ENCODE assay signal across 9 cellular contexts in genomic region chr19:5172859-5173577, GRCh38.
DNase-seq lines count a peak whose midpoint lies in the region; ATAC-seq and TF ChIP-seq lines count a peak whose summit lies in the region.
"Had no signal": no experiment of that assay in that cellular context is flagged by ENCODE, and none has a peak within 500 bp of the region (broad histone marks: within the 10 kb centered on the region; RNA-seq: fewer than 3 reads in every experiment).

No MANE protein-coding gene starts in this region.

- H3K9me3 Mint-ChIP-seq in Calu3 (ENCODE audit: low read depth, unreplicated experiment) (peaks cover 6% of the 10 kb centered on the region), neural crest cell (peaks cover 3% of the 10 kb centered on the region)

- H3K4me1 ChIP-seq in upper lobe of right lung, result no peaks in the 10 kb centered on the region

- H3K9me3 ChIP-seq in upper lobe of right lung, result no peaks in the 10 kb centered on the region

- H3K4me3 Mint-ChIP-seq in Calu3 (ENCODE audit: low read depth, unreplicated experiment) (no peak overlapping the region), neural crest cell (no peak overlapping the region)

- DNase-seq in Calu3 (peak; percentile 63), NCI-H226 (peak; percentile 93), dedifferentiated amniotic fluid mesenchymal stem cell (ENCODE audit: extremely low spot score) (peak; percentile 98), neural crest cell (ENCODE audit: low read depth, low spot score) (no peak), upper lobe of right lung (no peak), DMS153 (lab: John Stamatoyannopoulos, UW) (no peak), NCI-H748 treated with DMSO at 0.1 percent for 48 hours (lab: John Stamatoyannopoulos, UW) (no peak)

- intact Hi-C loops in Calu3 (cut with micrococcal nuclease; ENCODE audit: unreplicated experiment) (no loop called here), upper lobe of right lung (cut with DNase I) (no loop called here)

- H3K4me1 Mint-ChIP-seq in Calu3 (ENCODE audit: low read depth, unreplicated experiment) (peaks cover 23% of the 10 kb centered on the region), neural crest cell (peaks cover 15% of the 10 kb centered on the region)

- no peaks in the 10 kb centered on the region for H3K36me3 ChIP-seq in upper lobe of right lung

- H3K27me3 ChIP-seq in upper lobe of right lung, result no peaks in the 10 kb centered on the region

- no peak overlapping the region for H3K27ac ChIP-seq in upper lobe of right lung

- CTCF ChIA-PET in Calu3 (lab: Charles Lee), result interaction anchor here (0.6 to 0.9 kb wide), 2 partner anchors 24 to 80 kb away, joined by 3 to 5 read pairs; no protein-coding TSS in a partner anchor

- H3K27me3 Mint-ChIP-seq in Calu3 (ENCODE audit: unreplicated experiment) (no peaks in the 10 kb centered on the region), neural crest cell (ENCODE audit: low read depth) (no peaks in the 10 kb centered on the region)

- H3K27ac Mint-ChIP-seq in Calu3 (ENCODE audit: unreplicated experiment) (no peak overlapping the region), neural crest cell (ENCODE audit: unreplicated experiment) (peak overlapping the region; percentile 50)

- TF ChIP-seq CTCF in Calu3 (IDR thresholded peaks at IDR 0.05; ENCODE audit: unreplicated experiment) (no peak), neural crest cell (conservative IDR thresholded peaks at IDR 0.05) (no peak), upper lobe of right lung (IDR thresholded peaks at IDR 0.05) (no peak)

- H3K4me3 ChIP-seq in upper lobe of right lung, result no peak overlapping the region

- ATAC-seq in upper lobe of right lung (no peak), HG03521 (IDR thresholded peaks at IDR 0.05; ENCODE audit: unreplicated experiment) (no peak)

- H3K36me3 Mint-ChIP-seq in Calu3 (ENCODE audit: insufficient read depth, unreplicated experiment) (peaks cover 6% of the 10 kb centered on the region), neural crest cell (ENCODE audit: low read depth) (no peaks in the 10 kb centered on the region)
- H3K36me3 Mint-ChIP-seq: activated naive CD4-positive, alpha-beta T cell treated with anti-CD3 and anti-CD28 coated beads, Interleukin-2, amount 50 U/mL, for 72 hours had no signal

- BruUV-seq in Calu3 (replicated peaks; lab: Mats Ljungman, UMichigan), result no TSS peak

Comparison
In these comparisons a context has a peak if more than half of its experiments do, and no peak if none do; other contexts are left out.
1. DNase-seq: peak in Calu3 (single experiment), NCI-H226 (single experiment) and dedifferentiated amniotic fluid mesenchymal stem cell (single experiment); none in neural crest cell (single experiment), upper lobe of right lung (single experiment), DMS153 (single experiment) and NCI-H748 treated with DMSO at 0.1 percent for 48 hours (single experiment).